Comparison of ENCODE assay signal across 8 cellular contexts in genomic region chr17:60601443-60602384, GRCh38. TPM values are rescaled to one million over a fixed set of nuclear protein-coding genes. Genes with fewer than 3 reads are reported as not detected.
DNase-seq lines count a peak whose midpoint lies in the region; ATAC-seq and TF ChIP-seq lines count a peak whose summit lies in the region.

No MANE protein-coding gene starts in this region.

- 0 out of 2 replicates have a peak overlapping the region, but pooled peaks have one; percentile 23 for H2BK120ac ChIP-seq in IMR-90 (ENCODE audit: low read depth, low read length)

- CTCF ChIA-PET in IMR-90 (lab: Yijun Ruan, JAX): interaction anchor here (0.6 to 1.2 kb wide), 4 partner anchors 13 to 126 kb away, joined by 3 to 4 read pairs (median 4); no protein-coding TSS in a partner anchor
- CTCF ChIA-PET in OCI-LY7 (lab: Charles Lee; ENCODE audit: unreplicated experiment): no interaction called here

- H3K56ac ChIP-seq in IMR-90 (ENCODE audit: extremely low read depth, insufficient read depth, low read length): peak overlapping the region; percentile 67; the same call in 1 of the 2 replicates

- H3K79me2 ChIP-seq in OCI-LY7 (ENCODE audit: insufficient read depth, low read depth, low read length): peaks cover 67% of the 10 kb centered on the region

- no peak overlapping the region for H4K91ac ChIP-seq in IMR-90 (ENCODE audit: insufficient read depth, low read depth, low read length)

- H2BK15ac ChIP-seq in IMR-90 (ENCODE audit: low read depth, low read length): peak overlapping the region; percentile 16; the same call in 2 of the 3 replicates

- H2AK5ac ChIP-seq in IMR-90 (ENCODE audit: low read depth, low read length): no peak overlapping the region

- H3K79me1 ChIP-seq in IMR-90 (ENCODE audit: low read depth in 1 of 2, low read length in 2 of 2): peaks cover 0 to 30% of the 10 kb centered on the region in 2 experiments; a peak in 2 of 4 replicates

- peak overlapping the region; percentile 60 for H3K14ac ChIP-seq in IMR-90 (replicated peaks; ENCODE audit: low read depth, low read length)

- no peak overlapping the region for H4K5ac ChIP-seq in IMR-90 (ENCODE audit: low read depth, low read length)

- dilution Hi-C loops in IMR-90 (cut with HindIII; ENCODE audit: low sequenced_read_pairs, unreplicated experiment): no loop called here

- H3K27ac Mint-ChIP-seq in activated naive CD8-positive, alpha-beta T cell treated with anti-CD3 and anti-CD28 coated beads, Interleukin-2, amount 10 ng/mL, durations not matched to agents 7 days and 5 days: peak overlapping the region; percentile 74
- peak overlapping the region; percentile 92 for H3K27ac Mint-ChIP-seq in glutamatergic neuron (ENCODE audit: unreplicated experiment)

- H3K9me3 Mint-ChIP-seq in activated naive CD8-positive, alpha-beta T cell treated with anti-CD3 and anti-CD28 coated beads, Interleukin-2, amount 10 ng/mL, durations not matched to agents 7 days and 5 days: no peaks in the 10 kb centered on the region
- H3K9me3 Mint-ChIP-seq in glutamatergic neuron (ENCODE audit: unreplicated experiment): peaks cover 7% of the 10 kb centered on the region

- no peak for TF ChIP-seq CTCF in IMR-90 (conservative IDR thresholded peaks at IDR 0.05; ENCODE audit: low read depth, low read length)
- TF ChIP-seq CTCF in OCI-LY7 (conservative IDR thresholded peaks at IDR 0.05; ENCODE audit: low read length): peak; percentile 57; the same call in 1 of the 2 replicates
- peak; percentile 19 for TF ChIP-seq CTCF in glutamatergic neuron (IDR thresholded peaks at IDR 0.05; ENCODE audit: partially characterized antibody, unreplicated experiment)

- no peaks in the 10 kb centered on the region for H3K9me2 ChIP-seq in OCI-LY7 (ENCODE audit: insufficient read depth, low read length)

- in situ Hi-C loops in Caki2 (cut with HindIII; ENCODE audit: low pct_unique_long_range_greater_than_20kb, low sequenced_read_pairs): no loop called here
- in situ Hi-C loops in IMR-90 (cut with MboI; ENCODE audit: low sequenced_read_pairs): no loop called here

- no peaks in the 10 kb centered on the region for H3K36me3 ChIP-seq in IMR-90 (ENCODE audit: control insufficient read depth, insufficient read depth, low read length)
- H3K36me3 ChIP-seq in OCI-LY7 (ENCODE audit: insufficient read depth, low read length): no peaks in the 10 kb centered on the region

- H2AFZ ChIP-seq in IMR-90 (replicated peaks; ENCODE audit: low read length, poor library complexity) (no peak overlapping the region), OCI-LY7 (ENCODE audit: low read length) (no peak overlapping the region)

- TSS peak; percentile 19 for BruUV-seq in IMR-90 (replicated peaks; lab: Mats Ljungman, UMichigan)
- BruUV-seq in OCI-LY7 (replicated peaks; lab: Mats Ljungman, UMichigan): TSS peak; percentile 61

- TF ChIP-seq POLR2A in IMR-90 (IDR thresholded peaks at IDR 0.05; ENCODE audit: low read depth, low read length): no peak

- peak overlapping the region; percentile 77 for H2BK5ac ChIP-seq in IMR-90 (ENCODE audit: low read depth, low read length, poor library complexity, severe bottlenecking)

- H3K4me2 ChIP-seq in IMR-90 (ENCODE audit: low read depth, low read length): peak overlapping the region; percentile 55
- H3K4me2 ChIP-seq in OCI-LY7 (ENCODE audit: low read length): peak overlapping the region; percentile 89

- TF ChIP-seq RAD21 in IMR-90 (IDR thresholded peaks at IDR 0.05; ENCODE audit: low read length): no peak

- H3K4me3 ChIP-seq in IMR-90 (ENCODE audit: insufficient read depth, low read depth, low read length): peak overlapping the region; percentile 97
- peak overlapping the region; percentile 86 for H3K4me3 ChIP-seq in OCI-LY7 (ENCODE audit: low read depth, low read length, poor library complexity, severe bottlenecking)

- peaks cover 2% of the 10 kb centered on the region; the same call in 1 of the 2 replicates for H3K4me1 ChIP-seq in IMR-90 (ENCODE audit: control insufficient read depth, insufficient read depth, low read length)
- peaks cover 26% of the 10 kb centered on the region for H3K4me1 ChIP-seq in OCI-LY7 (ENCODE audit: insufficient read depth, low read length, poor library complexity, severe bottlenecking)

- H2AK9ac ChIP-seq in IMR-90 (replicated peaks; ENCODE audit: low read depth, low read length, poor library complexity): no peak overlapping the region

- H3K4me1 Mint-ChIP-seq in activated naive CD8-positive, alpha-beta T cell treated with anti-CD3 and anti-CD28 coated beads, Interleukin-2, amount 10 ng/mL, durations not matched to agents 7 days and 5 days: peaks cover 37% of the 10 kb centered on the region
- H3K4me1 Mint-ChIP-seq in glutamatergic neuron (ENCODE audit: low read depth, unreplicated experiment): peaks cover 20% of the 10 kb centered on the region

- intact Hi-C loops in IMR-90 (cut with micrococcal nuclease) (loop anchor here (1.0 to 10.0 kb wide), 4 partner anchors 37 to 467 kb away; partner anchors contain the start of gene USP32), OCI-LY7 (cut with micrococcal nuclease; ENCODE audit: unreplicated experiment) (loop anchor here (2.0 to 5.0 kb wide), 2 partner anchors 36 to 75 kb away; partner anchors contain the start of gene BCAS3)

- ATAC-seq in IMR-90 (ENCODE audit: low read depth) (peak; percentile 8), HG03442 (IDR thresholded peaks at IDR 0.05; ENCODE audit: unreplicated experiment) (no peak), GM21825 (IDR thresholded peaks at IDR 0.05; ENCODE audit: unreplicated experiment) (no peak)
- no peak for ATAC-seq in activated naive CD8-positive, alpha-beta T cell treated with anti-CD3 and anti-CD28 coated beads, Interleukin-2, amount 10 ng/mL, durations not matched to agents 7 days and 5 days (ENCODE audit: low read depth)

- peaks cover 5% of the 10 kb centered on the region for H3K9me1 ChIP-seq in IMR-90 (ENCODE audit: insufficient read depth, low read length)

- DNase-seq in Caki2 (ENCODE audit: low read depth) (peak; percentile 75), IMR-90 (peak; percentile 81), OCI-LY7 (ENCODE audit: low spot score) (peak; percentile 77), glutamatergic neuron (peak; percentile 58), nucleus accumbens (lab: John Stamatoyannopoulos, UW) (peak in 45 of 56 donors; percentile 3 to 78 (median 33))
- no peak for DNase-seq in activated naive CD8-positive, alpha-beta T cell treated with anti-CD3 and anti-CD28 coated beads, Interleukin-2, amount 10 ng/mL, durations not matched to agents 7 days and 5 days

- H3K18ac ChIP-seq in IMR-90 (ENCODE audit: low read depth, low read length): peak overlapping the region; percentile 68

- H4K8ac ChIP-seq in IMR-90 (ENCODE audit: low read depth in 2 of 2, low read length in 2 of 2): peak overlapping the region in 1 of 2 experiments; percentile 44; a peak in 1 of 4 replicates

- H3K23ac ChIP-seq in IMR-90 (ENCODE audit: low read depth, low read length): peak overlapping the region; percentile 93

- no peaks in the 10 kb centered on the region for H3K27me3 Mint-ChIP-seq in activated naive CD8-positive, alpha-beta T cell treated with anti-CD3 and anti-CD28 coated beads, Interleukin-2, amount 10 ng/mL, durations not matched to agents 7 days and 5 days
- peaks cover 9% of the 10 kb centered on the region for H3K27me3 Mint-ChIP-seq in glutamatergic neuron (ENCODE audit: unreplicated experiment)

- H4K20me1 ChIP-seq in IMR-90 (ENCODE audit: insufficient read depth, low read length) (peaks cover 38% of the 10 kb centered on the region), OCI-LY7 (ENCODE audit: insufficient read depth, low read length) (peaks cover 33% of the 10 kb centered on the region)

- no peak overlapping the region for H2BK20ac ChIP-seq in IMR-90 (ENCODE audit: low read depth, low read length)

- H3K4me3 Mint-ChIP-seq in activated naive CD8-positive, alpha-beta T cell treated with anti-CD3 and anti-CD28 coated beads, Interleukin-2, amount 10 ng/mL, durations not matched to agents 7 days and 5 days: peak overlapping the region; percentile 96
- H3K4me3 Mint-ChIP-seq in glutamatergic neuron (ENCODE audit: unreplicated experiment): peak overlapping the region; percentile 99

- POLR2A ChIA-PET in IMR-90 (lab: Charles Lee; ENCODE audit: unreplicated experiment) (interaction anchor here (0.6 kb wide), 1 partner anchor 135 kb away, joined by 3 read pairs; no protein-coding TSS in a partner anchor), OCI-LY7 (lab: Charles Lee) (interaction anchor here (0.6 to 1.2 kb wide), 5 partner anchors 9 to 574 kb away, joined by 3 read pairs; no protein-coding TSS in a partner anchor)
- POLR2A ChIA-PET in activated naive CD8-positive, alpha-beta T cell treated with anti-CD3 and anti-CD28 coated beads, Interleukin-2, amount 10 ng/mL, durations not matched to agents 7 days and 5 days (lab: Charles Lee): interaction anchor here (0.6 to 2.7 kb wide), 3 partner anchors 13 to 1448 kb away, joined by 3 to 13 read pairs (median 3); partner anchors contain the start of gene USP32

- peak overlapping the region; percentile 16; the same call in 1 of the 2 replicates for H3K4ac ChIP-seq in IMR-90 (ENCODE audit: low read depth, low read length)

- H3K9me3 ChIP-seq in IMR-90 (ENCODE audit: control insufficient read depth, insufficient read depth, low read length) (no peaks in the 10 kb centered on the region), OCI-LY7 (ENCODE audit: low read length) (no peaks in the 10 kb centered on the region)

- H3K36me3 Mint-ChIP-seq in activated naive CD8-positive, alpha-beta T cell treated with anti-CD3 and anti-CD28 coated beads, Interleukin-2, amount 10 ng/mL, durations not matched to agents 7 days and 5 days: peaks cover 9% of the 10 kb centered on the region
- H3K36me3 Mint-ChIP-seq in glutamatergic neuron (ENCODE audit: unreplicated experiment): no peaks in the 10 kb centered on the region

- no peaks in the 10 kb centered on the region for H3K27me3 ChIP-seq in IMR-90 (ENCODE audit: control insufficient read depth, insufficient read depth, low read length)

- H3K27ac ChIP-seq in IMR-90 (ENCODE audit: insufficient read depth, low read length) (peak overlapping the region; percentile 64; the same call in 1 of the 2 replicates), OCI-LY7 (ENCODE audit: low read depth, low read length, poor library complexity, severe bottlenecking) (peak overlapping the region; percentile 68)

- 0% methylated on average over 1 of the region's 14 CpGs; no CpG with 5 or more reads in 1 of the 2 experiments for WGBS in IMR-90 (ENCODE audit: extremely low coverage in 2 of 2, insufficient read length in 1 of 2), 2 experiments

- peak overlapping the region; percentile 86 for H3K9ac ChIP-seq in IMR-90 (ENCODE audit: low read depth, low read length)

RNA-seq across cellular contexts. Expression of gene PPM1D, which starts 1.7 kb away (rescaled TPM):
- total RNA-seq in Caki2 (2014; rRNA removed; shearing (Covaris generic); ENCODE audit: low replicate concordance): 6.9 and 18.2 TPM in 2 replicates
- total RNA-seq in IMR-90 (2012; rRNA removed): 15.8 and 16.1 TPM in 2 replicates
- polyA plus RNA-seq in IMR-90 (2012; rRNA removed): 5.5 TPM in 2 replicates
- 4.0 and 4.4 TPM in 2 replicates for polyA plus RNA-seq in IMR-90 (2012; cell fraction: cytosol; rRNA removed)
- polyA plus RNA-seq in IMR-90 (2012; cell fraction: nucleus; rRNA removed; ENCODE audit: low replicate concordance): 2.7 and 6.1 TPM in 2 replicates
- 9.1 and 14.2 TPM in 2 replicates for total RNA-seq in OCI-LY7 (2014; rRNA removed; shearing (Covaris generic))
- total RNA-seq in OCI-LY7 (2022): 16.4 and 16.5 TPM in 2 replicates
- 10 to 100 TPM; 17.1 to 17.5 TPM for total RNA-seq in activated naive CD8-positive, alpha-beta T cell treated with anti-CD3 and anti-CD28 coated beads, Interleukin-2, amount 10 ng/mL, durations not matched to agents 7 days and 5 days
- total RNA-seq in glutamatergic neuron (ENCODE audit: unreplicated experiment): 19.3 TPM
